In genomic region chr2:26174691-26175181, GRCh38 we compare ENCODE assay signal across 1 cellular context.
TF ChIP-seq lines count a peak whose summit lies in the region.

No MANE protein-coding gene starts in this region.

TF ChIP-seq in HEK293, 187 proteins besides CTCF, POLR2A, EP300 and RAD21 (continued from another document):
- TF ChIP-seq, protein P1, sequence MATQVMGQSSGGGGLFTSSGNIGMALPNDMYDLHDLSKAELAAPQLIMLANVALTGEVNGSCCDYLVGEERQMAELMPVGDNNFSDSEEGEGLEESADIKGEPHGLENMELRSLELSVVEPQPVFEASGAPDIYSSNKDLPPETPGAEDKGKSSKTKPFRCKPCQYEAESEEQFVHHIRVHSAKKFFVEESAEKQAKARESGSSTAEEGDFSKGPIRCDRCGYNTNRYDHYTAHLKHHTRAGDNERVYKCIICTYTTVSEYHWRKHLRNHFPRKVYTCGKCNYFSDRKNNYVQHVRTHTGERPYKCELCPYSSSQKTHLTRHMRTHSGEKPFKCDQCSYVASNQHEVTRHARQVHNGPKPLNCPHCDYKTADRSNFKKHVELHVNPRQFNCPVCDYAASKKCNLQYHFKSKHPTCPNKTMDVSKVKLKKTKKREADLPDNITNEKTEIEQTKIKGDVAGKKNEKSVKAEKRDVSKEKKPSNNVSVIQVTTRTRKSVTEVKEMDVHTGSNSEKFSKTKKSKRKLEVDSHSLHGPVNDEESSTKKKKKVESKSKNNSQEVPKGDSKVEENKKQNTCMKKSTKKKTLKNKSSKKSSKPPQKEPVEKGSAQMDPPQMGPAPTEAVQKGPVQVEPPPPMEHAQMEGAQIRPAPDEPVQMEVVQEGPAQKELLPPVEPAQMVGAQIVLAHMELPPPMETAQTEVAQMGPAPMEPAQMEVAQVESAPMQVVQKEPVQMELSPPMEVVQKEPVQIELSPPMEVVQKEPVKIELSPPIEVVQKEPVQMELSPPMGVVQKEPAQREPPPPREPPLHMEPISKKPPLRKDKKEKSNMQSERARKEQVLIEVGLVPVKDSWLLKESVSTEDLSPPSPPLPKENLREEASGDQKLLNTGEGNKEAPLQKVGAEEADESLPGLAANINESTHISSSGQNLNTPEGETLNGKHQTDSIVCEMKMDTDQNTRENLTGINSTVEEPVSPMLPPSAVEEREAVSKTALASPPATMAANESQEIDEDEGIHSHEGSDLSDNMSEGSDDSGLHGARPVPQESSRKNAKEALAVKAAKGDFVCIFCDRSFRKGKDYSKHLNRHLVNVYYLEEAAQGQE (tag by site-specific recombination; IDR thresholded peaks at IDR 0.05): peak; percentile 78
- no peak for TF ChIP-seq ZNF585B (tag by site-specific recombination; IDR thresholded peaks at IDR 0.05)
TF ChIP-seq in HEK293: peak in this region for 2.
